ENCODE assay signal across 29 cellular contexts in the genomic region with DNA sequence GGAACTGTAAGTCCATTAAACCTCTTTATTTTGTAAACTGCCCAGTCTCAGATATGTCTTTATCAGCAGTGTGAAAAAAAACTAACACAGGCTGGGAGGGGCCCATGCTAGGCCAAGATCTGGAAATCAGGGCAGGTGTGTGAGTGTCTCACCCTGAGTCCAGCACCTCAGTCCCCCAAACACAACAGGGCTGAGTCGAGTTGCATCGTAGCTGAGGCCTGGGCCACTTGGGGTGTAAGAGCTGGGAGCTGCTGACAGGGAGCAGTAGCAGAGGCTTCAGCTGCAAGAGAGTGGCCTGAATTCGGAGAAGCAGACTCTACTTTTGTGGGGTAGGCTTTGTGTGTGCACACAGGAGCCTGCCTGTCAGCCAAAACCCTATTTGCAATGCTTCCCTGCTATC.
"Had no signal": no experiment of that assay in that cellular context is flagged by ENCODE, and none has a peak within 500 bp of the region (broad histone marks: within the 10 kb centered on the region; RNA-seq: fewer than 3 reads in every experiment).

No MANE protein-coding gene starts in this region.

- H3K27ac ChIP-seq: brain microvascular endothelial cell had no signal

- H3K27ac Mint-ChIP-seq: activated CD4-positive, alpha-beta T cell treated with anti-CD3 and anti-CD28 coated beads, Interleukin-2, amount 10 ng/mL, durations not matched to agents 24 days and 14 days; activated CD8-positive, alpha-beta T cell treated with anti-CD3 and anti-CD28 coated beads for 36 hours; activated naive CD8-positive, alpha-beta T cell treated with anti-CD3 and anti-CD28 coated beads for 36 hours; activated T-cell treated with anti-CD3 and anti-CD28 coated beads, Interleukin-2, amount 50 U/mL, for 72 hours; activated T-helper 17 cell treated with anti-CD3 and anti-CD28 coated beads, Interleukin-2, amount 50 U/mL, for 72 hours had no signal

- ATAC-seq: activated CD8-positive, alpha-beta T cell treated with anti-CD3 and anti-CD28 coated beads for 36 hours; activated T-cell treated with anti-CD3 and anti-CD28 coated beads, Interleukin-2, amount 50 U/mL, for 72 hours; activated T-helper 17 cell treated with anti-CD3 and anti-CD28 coated beads, Interleukin-2, amount 50 U/mL, for 72 hours; Panc1 had no signal

- H3K36me3 ChIP-seq: brain microvascular endothelial cell, MG63 had no signal

- DNase-seq: activated CD4-positive, alpha-beta T cell treated with anti-CD3 and anti-CD28 coated beads, Interleukin-2, amount 10 ng/mL, durations not matched to agents 24 days and 14 days; activated CD4-positive, alpha-beta T cell treated with anti-CD3 and anti-CD28 coated beads, Interleukin-2, amount 50 U/mL, for 4 hours; activated CD8-positive, alpha-beta T cell treated with anti-CD3 and anti-CD28 coated beads for 36 hours; activated effector memory CD4-positive, alpha-beta T cell treated with anti-CD3 and anti-CD28 coated beads, Interleukin-2, amount 50 U/mL, for 16 hours; activated naive CD4-positive, alpha-beta T cell; activated naive CD4-positive, alpha-beta T cell treated with anti-CD3 and anti-CD28 coated beads, Interleukin-2, amount 50 U/mL, for 16 hours; activated naive CD8-positive, alpha-beta T cell treated with anti-CD3 and anti-CD28 coated beads for 36 hours; activated T-cell treated with anti-CD3 and anti-CD28 coated beads, Interleukin-2, amount 50 U/mL, for 1 hour; activated T-cell treated with anti-CD3 and anti-CD28 coated beads, Interleukin-2, amount 50 U/mL, for 72 hours; amniotic stem cell; brain microvascular endothelial cell; Kasumi-1; KG1; MG63; NCI-H1048; NCI-H1105 treated with DMSO at 0.1 percent for 48 hours; NCI-H1436; NCI-H1694; NCI-H1930; NCI-H2081 treated with DMSO at 0.1 percent for 48 hours; NCI-H345; NCI-H524 treated with DMSO at 0.1 percent for 48 hours; RPMI8226; SW 1271; T-helper 1 cell; T-helper 2 cell; T-helper 9 cell had no signal

- H3K9me3 ChIP-seq: MG63 had no signal

- H3K4me1 Mint-ChIP-seq: activated CD4-positive, alpha-beta T cell treated with anti-CD3 and anti-CD28 coated beads, Interleukin-2, amount 10 ng/mL, durations not matched to agents 24 days and 14 days; activated T-helper 17 cell treated with anti-CD3 and anti-CD28 coated beads, Interleukin-2, amount 50 U/mL, for 72 hours had no signal

- H3K4me3 ChIP-seq: MG63 had no signal

- H3K27me3 ChIP-seq: brain microvascular endothelial cell, MG63 had no signal

- H3K4me3 Mint-ChIP-seq: activated CD4-positive, alpha-beta T cell treated with anti-CD3 and anti-CD28 coated beads, Interleukin-2, amount 10 ng/mL, durations not matched to agents 24 days and 14 days; activated CD8-positive, alpha-beta T cell treated with anti-CD3 and anti-CD28 coated beads for 36 hours; activated naive CD8-positive, alpha-beta T cell treated with anti-CD3 and anti-CD28 coated beads for 36 hours; activated T-cell treated with anti-CD3 and anti-CD28 coated beads, Interleukin-2, amount 50 U/mL, for 72 hours; activated T-helper 17 cell treated with anti-CD3 and anti-CD28 coated beads, Interleukin-2, amount 50 U/mL, for 72 hours had no signal
